24 cellular contexts compared by ENCODE assay signal in genomic region chr7:6520163-6520981, GRCh38. TPM values are rescaled to one million over a fixed set of nuclear protein-coding genes. Genes with fewer than 3 reads are reported as not detected.
"Had no signal": no experiment of that assay in that cellular context is flagged by ENCODE, and none has a peak within 500 bp of the region (broad histone marks: within the 10 kb centered on the region; RNA-seq: fewer than 3 reads in every experiment).

No MANE protein-coding gene starts in this region.

- H3K4me1 ChIP-seq: neural progenitor cell had no signal

- H3K27ac Mint-ChIP-seq: activated CD8-positive, alpha-beta T cell treated with anti-CD3 and anti-CD28 coated beads, Interleukin-2, amount 10 ng/mL, durations not matched to agents 7 days and 5 days; activated naive CD8-positive, alpha-beta T cell treated with anti-CD3 and anti-CD28 coated beads, Interleukin-2, amount 50 U/mL, for 24 hours; activated T-helper 1 cell treated with anti-CD3 and anti-CD28 coated beads, Interleukin-12 subunit alpha, Interleukin-12 subunit beta, Interleukin-2, Interleukin-4 antibody, amounts not matched to agents 30 ng/mL and 10 ng/mL and 1 ng/mL, durations not matched to agents 14 hours and 24 hours and 36 hours; naive thymus-derived CD8-positive, alpha-beta T cell; neural progenitor cell; progenitor cell of endocrine pancreas; T-helper 2 cell treated with Interferon-gamma antibody and Interleukin-4, amounts not matched to agents 5 μg/mL and 100 μg/mL, for 36 hours had no signal

- DNase-seq: activated CD4-positive, alpha-beta T cell treated with anti-CD3 and anti-CD28 coated beads for 1 hour; activated CD4-positive, alpha-beta T cell treated with anti-CD3 and anti-CD28 coated beads, Interleukin-2, amount 50 U/mL, for 1 hour; activated CD8-positive, alpha-beta T cell treated with anti-CD3 and anti-CD28 coated beads, Interleukin-2, amount 10 ng/mL, durations not matched to agents 7 days and 5 days; activated gamma-delta T cell; activated naive CD4-positive, alpha-beta T cell treated with anti-CD3 and anti-CD28 coated beads, Interleukin-2, amount 50 U/mL, for 16 hours; activated naive CD8-positive, alpha-beta T cell treated with anti-CD3 and anti-CD28 coated beads, Interleukin-2, amount 50 U/mL, for 24 hours; cerebellar nuclear complex; naive thymus-derived CD8-positive, alpha-beta T cell; retina; stimulated activated CD4-positive, alpha-beta T cell treated with anti-CD3 and anti-CD28 coated beads, Interleukin-4, amount 100 ng/mL, for 1 hour; stimulated activated naive CD4-positive, alpha-beta T cell; WERI-Rb-1 had no signal

- H3K27ac ChIP-seq: coronary artery, epithelial cell of prostate, neural progenitor cell, thoracic aorta, upper lobe of left lung, WERI-Rb-1 had no signal

- H3K27me3 ChIP-seq: upper lobe of left lung had no signal

- H3K4me3 ChIP-seq: coronary artery, lung, neural progenitor cell, thoracic aorta, upper lobe of left lung had no signal

- H3K36me3 Mint-ChIP-seq: naive thymus-derived CD8-positive, alpha-beta T cell; neural progenitor cell had no signal

- H3K36me3 ChIP-seq: neural progenitor cell, thoracic aorta, upper lobe of left lung, WERI-Rb-1 had no signal

- H3K9me3 ChIP-seq: thoracic aorta, upper lobe of left lung had no signal

- H3K4me3 Mint-ChIP-seq: activated CD8-positive, alpha-beta T cell treated with anti-CD3 and anti-CD28 coated beads, Interleukin-2, amount 10 ng/mL, durations not matched to agents 7 days and 5 days; activated naive CD8-positive, alpha-beta T cell treated with anti-CD3 and anti-CD28 coated beads, Interleukin-2, amount 50 U/mL, for 24 hours; activated T-helper 1 cell treated with anti-CD3 and anti-CD28 coated beads, Interleukin-12 subunit alpha, Interleukin-12 subunit beta, Interleukin-2, Interleukin-4 antibody, amounts not matched to agents 30 ng/mL and 10 ng/mL and 1 ng/mL, durations not matched to agents 14 hours and 24 hours and 36 hours; naive thymus-derived CD8-positive, alpha-beta T cell; neural progenitor cell; T-helper 2 cell treated with Interferon-gamma antibody and Interleukin-4, amounts not matched to agents 5 μg/mL and 100 μg/mL, for 36 hours had no signal

- H3K9me3 Mint-ChIP-seq: activated naive CD8-positive, alpha-beta T cell treated with anti-CD3 and anti-CD28 coated beads, Interleukin-2, amount 50 U/mL, for 24 hours; activated T-helper 1 cell treated with anti-CD3 and anti-CD28 coated beads, Interleukin-12 subunit alpha, Interleukin-12 subunit beta, Interleukin-2, Interleukin-4 antibody, amounts not matched to agents 30 ng/mL and 10 ng/mL and 1 ng/mL, durations not matched to agents 14 hours and 24 hours and 36 hours; naive thymus-derived CD8-positive, alpha-beta T cell; T-helper 2 cell treated with Interferon-gamma antibody and Interleukin-4, amounts not matched to agents 5 μg/mL and 100 μg/mL, for 36 hours had no signal

- ATAC-seq: activated CD8-positive, alpha-beta T cell treated with anti-CD3 and anti-CD28 coated beads, Interleukin-2, amount 10 ng/mL, durations not matched to agents 7 days and 5 days; activated naive CD8-positive, alpha-beta T cell treated with anti-CD3 and anti-CD28 coated beads, Interleukin-2, amount 50 U/mL, for 24 hours; left lobe of liver; naive thymus-derived CD8-positive, alpha-beta T cell had no signal

RNA-seq across cellular contexts. Expression of gene GRID2IP, which starts 30.9 kb away (rescaled TPM):
- total RNA-seq: fibroblast of villous mesenchyme, glomerular endothelial cell, left lobe of liver had no signal
